In the genomic region with DNA sequence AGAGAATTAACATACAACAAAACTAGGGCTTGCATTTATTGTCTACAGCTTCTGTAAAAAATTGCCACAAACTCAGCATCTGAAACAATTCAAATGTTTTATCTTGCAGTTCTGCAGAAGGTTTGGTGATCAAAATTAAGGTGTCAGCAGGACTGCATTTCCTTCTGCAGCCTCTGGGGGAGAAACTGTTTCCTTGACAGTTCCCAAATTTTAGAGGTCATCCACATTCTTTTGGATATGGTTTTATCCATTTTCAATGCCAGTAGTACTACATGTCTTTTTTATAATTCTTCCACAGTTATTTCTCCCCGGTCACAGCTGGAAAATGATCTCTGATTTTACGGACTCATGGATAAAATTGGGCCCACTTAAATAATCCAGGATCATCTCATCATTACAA, we compare ENCODE assay signal across 25 cellular contexts.
DNase-seq lines count a peak whose midpoint lies in the region; TF ChIP-seq lines count a peak whose summit lies in the region.
"Had no signal": no experiment of that assay in that cellular context is flagged by ENCODE, and none has a peak within 500 bp of the region (broad histone marks: within the 10 kb centered on the region; RNA-seq: fewer than 3 reads in every experiment).

No MANE protein-coding gene starts in this region.

- no peak overlapping the region for H2AFZ ChIP-seq in OCI-LY7 (ENCODE audit: low read length)

- DNase-seq in OCI-LY7 (ENCODE audit: low spot score) (no peak), epithelial cell of esophagus (ENCODE audit: low read depth) (no peak), anterior cingulate cortex (lab: John Stamatoyannopoulos, UW) (no peak), NCI-H1436 treated with DMSO at 0.1 percent for 48 hours (lab: John Stamatoyannopoulos, UW) (no peak), prostate gland (ENCODE audit: low spot score) (no peak), NCI-H2227 (lab: John Stamatoyannopoulos, UW; ENCODE audit: unreplicated experiment) (no peak)
- DNase-seq: 8988T; AML-193; Calu3; CD8-positive, alpha-beta memory T cell; DMS153; GF-D8; NCI-H1092 treated with DMSO at 0.1 percent for 48 hours; NCI-H146; NCI-H2029; NCI-H226; NCI-H524; NCI-H774; Right ventricle myocardium superior; SW 1271; T-helper 17 cell had no signal

- POLR2A ChIA-PET in OCI-LY7 (lab: Charles Lee) = no interaction called here

- H3K36me3 ChIP-seq in OCI-LY7 (ENCODE audit: insufficient read depth, low read length) (no peaks in the 10 kb centered on the region), prostate gland (no peaks in the 10 kb centered on the region)

- no peak for TF ChIP-seq POLR2A in prostate gland (IDR thresholded peaks at IDR 0.05)

- H3K9me2 ChIP-seq in OCI-LY7 (ENCODE audit: insufficient read depth, low read length) = no peaks in the 10 kb centered on the region

- no peak overlapping the region for H3K4me3 ChIP-seq in OCI-LY7 (ENCODE audit: low read depth, low read length, poor library complexity, severe bottlenecking)
- no peak overlapping the region for H3K4me3 ChIP-seq in epithelial cell of esophagus (ENCODE audit: low read length)
- no peak overlapping the region for H3K4me3 ChIP-seq in prostate gland
- H3K4me3 ChIP-seq: GM12878 had no signal

- WGBS in prostate gland = 94% methylated on average over 2 of the region's 2 CpGs

- TF ChIP-seq CTCF in 22Rv1 (IDR thresholded peaks at IDR 0.05) (peak; percentile 22), GM12874 (IDR thresholded peaks at IDR 0.05; ENCODE audit: insufficient read depth, low read depth, low read length) (peak; percentile 22; the same call in 1 of the 2 replicates), OCI-LY7 (conservative IDR thresholded peaks at IDR 0.05; ENCODE audit: low read length) (peak; percentile 60), epithelial cell of esophagus (IDR thresholded peaks at IDR 0.05; ENCODE audit: insufficient read depth, low read depth, low read length, missing control alignments) (peak; percentile 38), prostate gland (IDR thresholded peaks at IDR 0.05) (no peak)

- H3K27ac ChIP-seq in 22Rv1 (no peak overlapping the region), OCI-LY7 (ENCODE audit: low read depth, low read length, poor library complexity, severe bottlenecking) (no peak overlapping the region), prostate gland (no peak overlapping the region)
- H3K27ac ChIP-seq: C4-2B had no signal

- intact Hi-C loops in OCI-LY7 (cut with micrococcal nuclease; ENCODE audit: unreplicated experiment) (no loop called here), prostate gland (cut with DNase I) (no loop called here)

- H3K27me3 ChIP-seq in prostate gland (replicated peaks; ENCODE audit: insufficient read depth) = no peaks in the 10 kb centered on the region

- no peaks in the 10 kb centered on the region for H3K9me3 ChIP-seq in OCI-LY7 (ENCODE audit: low read length)
- no peaks in the 10 kb centered on the region for H3K9me3 ChIP-seq in prostate gland

- H3K79me2 ChIP-seq in OCI-LY7 (ENCODE audit: insufficient read depth, low read depth, low read length) = no peaks in the 10 kb centered on the region

- H3K4me1 ChIP-seq in OCI-LY7 (ENCODE audit: insufficient read depth, low read length, poor library complexity, severe bottlenecking) = no peaks in the 10 kb centered on the region
- no peaks in the 10 kb centered on the region for H3K4me1 ChIP-seq in prostate gland (replicated peaks)

- BruUV-seq in OCI-LY7 (replicated peaks; lab: Mats Ljungman, UMichigan) = no TSS peak

- no peaks in the 10 kb centered on the region for H4K20me1 ChIP-seq in OCI-LY7 (ENCODE audit: insufficient read depth, low read length)

- H3K4me2 ChIP-seq in OCI-LY7 (ENCODE audit: low read length) = no peak overlapping the region

- CTCF ChIA-PET in OCI-LY7 (lab: Charles Lee; ENCODE audit: unreplicated experiment) = no interaction called here

Comparison
In these comparisons a context has a peak if more than half of its experiments do, and no peak if none do; other contexts are left out.
1. CTCF ChIP-seq: peak in 22Rv1 (single experiment), GM12874 (single experiment), OCI-LY7 (single experiment) and epithelial cell of esophagus (single experiment); none in prostate gland (0 of 4).